Comparison of ENCODE assay signal across 1 cellular context in the genomic region with DNA sequence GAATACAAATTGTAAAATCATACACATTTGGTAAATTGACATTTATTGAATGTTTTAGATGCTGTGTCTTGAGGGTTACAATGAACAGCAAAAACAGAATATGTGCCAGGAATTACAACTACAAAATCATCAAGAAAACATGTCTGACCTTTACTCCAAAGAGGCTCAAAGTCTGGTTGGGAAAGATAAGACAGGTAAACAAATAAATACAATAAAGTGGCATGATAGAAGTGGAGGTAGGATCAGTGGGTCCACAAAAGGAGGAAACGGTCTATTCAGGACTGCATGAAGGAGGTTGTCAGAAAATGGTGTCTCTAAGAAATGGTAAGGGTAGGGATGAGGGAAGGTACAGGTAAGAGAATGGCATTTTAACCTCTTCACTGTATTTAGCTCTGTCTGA.
TF ChIP-seq lines count a peak whose summit lies in the region.

No MANE protein-coding gene starts in this region.

TF ChIP-seq in GM23338, 12 proteins besides CTCF, POLR2A, EP300 and RAD21 (continued from another document):
- TF ChIP-seq, protein P1, sequence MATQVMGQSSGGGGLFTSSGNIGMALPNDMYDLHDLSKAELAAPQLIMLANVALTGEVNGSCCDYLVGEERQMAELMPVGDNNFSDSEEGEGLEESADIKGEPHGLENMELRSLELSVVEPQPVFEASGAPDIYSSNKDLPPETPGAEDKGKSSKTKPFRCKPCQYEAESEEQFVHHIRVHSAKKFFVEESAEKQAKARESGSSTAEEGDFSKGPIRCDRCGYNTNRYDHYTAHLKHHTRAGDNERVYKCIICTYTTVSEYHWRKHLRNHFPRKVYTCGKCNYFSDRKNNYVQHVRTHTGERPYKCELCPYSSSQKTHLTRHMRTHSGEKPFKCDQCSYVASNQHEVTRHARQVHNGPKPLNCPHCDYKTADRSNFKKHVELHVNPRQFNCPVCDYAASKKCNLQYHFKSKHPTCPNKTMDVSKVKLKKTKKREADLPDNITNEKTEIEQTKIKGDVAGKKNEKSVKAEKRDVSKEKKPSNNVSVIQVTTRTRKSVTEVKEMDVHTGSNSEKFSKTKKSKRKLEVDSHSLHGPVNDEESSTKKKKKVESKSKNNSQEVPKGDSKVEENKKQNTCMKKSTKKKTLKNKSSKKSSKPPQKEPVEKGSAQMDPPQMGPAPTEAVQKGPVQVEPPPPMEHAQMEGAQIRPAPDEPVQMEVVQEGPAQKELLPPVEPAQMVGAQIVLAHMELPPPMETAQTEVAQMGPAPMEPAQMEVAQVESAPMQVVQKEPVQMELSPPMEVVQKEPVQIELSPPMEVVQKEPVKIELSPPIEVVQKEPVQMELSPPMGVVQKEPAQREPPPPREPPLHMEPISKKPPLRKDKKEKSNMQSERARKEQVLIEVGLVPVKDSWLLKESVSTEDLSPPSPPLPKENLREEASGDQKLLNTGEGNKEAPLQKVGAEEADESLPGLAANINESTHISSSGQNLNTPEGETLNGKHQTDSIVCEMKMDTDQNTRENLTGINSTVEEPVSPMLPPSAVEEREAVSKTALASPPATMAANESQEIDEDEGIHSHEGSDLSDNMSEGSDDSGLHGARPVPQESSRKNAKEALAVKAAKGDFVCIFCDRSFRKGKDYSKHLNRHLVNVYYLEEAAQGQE (IDR thresholded peaks at IDR 0.05; ENCODE audit: unreplicated experiment): no peak
- TF ChIP-seq ZNF114 (CRISPR knock-in tag; IDR thresholded peaks at IDR 0.05): no peak
- no peak for TF ChIP-seq ZNF331 (CRISPR knock-in tag; IDR thresholded peaks at IDR 0.05; ENCODE audit: low read depth)
- no peak for TF ChIP-seq POLR2AphosphoS5 (IDR thresholded peaks at IDR 0.05; ENCODE audit: low read depth)
- no peak for TF ChIP-seq CREB1 (CRISPR knock-in tag; IDR thresholded peaks at IDR 0.05; ENCODE audit: low read depth)
- TF ChIP-seq, protein P2, sequence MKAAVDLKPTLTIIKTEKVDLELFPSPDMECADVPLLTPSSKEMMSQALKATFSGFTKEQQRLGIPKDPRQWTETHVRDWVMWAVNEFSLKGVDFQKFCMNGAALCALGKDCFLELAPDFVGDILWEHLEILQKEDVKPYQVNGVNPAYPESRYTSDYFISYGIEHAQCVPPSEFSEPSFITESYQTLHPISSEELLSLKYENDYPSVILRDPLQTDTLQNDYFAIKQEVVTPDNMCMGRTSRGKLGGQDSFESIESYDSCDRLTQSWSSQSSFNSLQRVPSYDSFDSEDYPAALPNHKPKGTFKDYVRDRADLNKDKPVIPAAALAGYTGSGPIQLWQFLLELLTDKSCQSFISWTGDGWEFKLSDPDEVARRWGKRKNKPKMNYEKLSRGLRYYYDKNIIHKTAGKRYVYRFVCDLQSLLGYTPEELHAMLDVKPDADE (IDR thresholded peaks at IDR 0.05): no peak
- no peak for TF ChIP-seq EZH2 (IDR thresholded peaks at IDR 0.05; ENCODE audit: low read depth, unreplicated experiment)
- TF ChIP-seq, protein P3, sequence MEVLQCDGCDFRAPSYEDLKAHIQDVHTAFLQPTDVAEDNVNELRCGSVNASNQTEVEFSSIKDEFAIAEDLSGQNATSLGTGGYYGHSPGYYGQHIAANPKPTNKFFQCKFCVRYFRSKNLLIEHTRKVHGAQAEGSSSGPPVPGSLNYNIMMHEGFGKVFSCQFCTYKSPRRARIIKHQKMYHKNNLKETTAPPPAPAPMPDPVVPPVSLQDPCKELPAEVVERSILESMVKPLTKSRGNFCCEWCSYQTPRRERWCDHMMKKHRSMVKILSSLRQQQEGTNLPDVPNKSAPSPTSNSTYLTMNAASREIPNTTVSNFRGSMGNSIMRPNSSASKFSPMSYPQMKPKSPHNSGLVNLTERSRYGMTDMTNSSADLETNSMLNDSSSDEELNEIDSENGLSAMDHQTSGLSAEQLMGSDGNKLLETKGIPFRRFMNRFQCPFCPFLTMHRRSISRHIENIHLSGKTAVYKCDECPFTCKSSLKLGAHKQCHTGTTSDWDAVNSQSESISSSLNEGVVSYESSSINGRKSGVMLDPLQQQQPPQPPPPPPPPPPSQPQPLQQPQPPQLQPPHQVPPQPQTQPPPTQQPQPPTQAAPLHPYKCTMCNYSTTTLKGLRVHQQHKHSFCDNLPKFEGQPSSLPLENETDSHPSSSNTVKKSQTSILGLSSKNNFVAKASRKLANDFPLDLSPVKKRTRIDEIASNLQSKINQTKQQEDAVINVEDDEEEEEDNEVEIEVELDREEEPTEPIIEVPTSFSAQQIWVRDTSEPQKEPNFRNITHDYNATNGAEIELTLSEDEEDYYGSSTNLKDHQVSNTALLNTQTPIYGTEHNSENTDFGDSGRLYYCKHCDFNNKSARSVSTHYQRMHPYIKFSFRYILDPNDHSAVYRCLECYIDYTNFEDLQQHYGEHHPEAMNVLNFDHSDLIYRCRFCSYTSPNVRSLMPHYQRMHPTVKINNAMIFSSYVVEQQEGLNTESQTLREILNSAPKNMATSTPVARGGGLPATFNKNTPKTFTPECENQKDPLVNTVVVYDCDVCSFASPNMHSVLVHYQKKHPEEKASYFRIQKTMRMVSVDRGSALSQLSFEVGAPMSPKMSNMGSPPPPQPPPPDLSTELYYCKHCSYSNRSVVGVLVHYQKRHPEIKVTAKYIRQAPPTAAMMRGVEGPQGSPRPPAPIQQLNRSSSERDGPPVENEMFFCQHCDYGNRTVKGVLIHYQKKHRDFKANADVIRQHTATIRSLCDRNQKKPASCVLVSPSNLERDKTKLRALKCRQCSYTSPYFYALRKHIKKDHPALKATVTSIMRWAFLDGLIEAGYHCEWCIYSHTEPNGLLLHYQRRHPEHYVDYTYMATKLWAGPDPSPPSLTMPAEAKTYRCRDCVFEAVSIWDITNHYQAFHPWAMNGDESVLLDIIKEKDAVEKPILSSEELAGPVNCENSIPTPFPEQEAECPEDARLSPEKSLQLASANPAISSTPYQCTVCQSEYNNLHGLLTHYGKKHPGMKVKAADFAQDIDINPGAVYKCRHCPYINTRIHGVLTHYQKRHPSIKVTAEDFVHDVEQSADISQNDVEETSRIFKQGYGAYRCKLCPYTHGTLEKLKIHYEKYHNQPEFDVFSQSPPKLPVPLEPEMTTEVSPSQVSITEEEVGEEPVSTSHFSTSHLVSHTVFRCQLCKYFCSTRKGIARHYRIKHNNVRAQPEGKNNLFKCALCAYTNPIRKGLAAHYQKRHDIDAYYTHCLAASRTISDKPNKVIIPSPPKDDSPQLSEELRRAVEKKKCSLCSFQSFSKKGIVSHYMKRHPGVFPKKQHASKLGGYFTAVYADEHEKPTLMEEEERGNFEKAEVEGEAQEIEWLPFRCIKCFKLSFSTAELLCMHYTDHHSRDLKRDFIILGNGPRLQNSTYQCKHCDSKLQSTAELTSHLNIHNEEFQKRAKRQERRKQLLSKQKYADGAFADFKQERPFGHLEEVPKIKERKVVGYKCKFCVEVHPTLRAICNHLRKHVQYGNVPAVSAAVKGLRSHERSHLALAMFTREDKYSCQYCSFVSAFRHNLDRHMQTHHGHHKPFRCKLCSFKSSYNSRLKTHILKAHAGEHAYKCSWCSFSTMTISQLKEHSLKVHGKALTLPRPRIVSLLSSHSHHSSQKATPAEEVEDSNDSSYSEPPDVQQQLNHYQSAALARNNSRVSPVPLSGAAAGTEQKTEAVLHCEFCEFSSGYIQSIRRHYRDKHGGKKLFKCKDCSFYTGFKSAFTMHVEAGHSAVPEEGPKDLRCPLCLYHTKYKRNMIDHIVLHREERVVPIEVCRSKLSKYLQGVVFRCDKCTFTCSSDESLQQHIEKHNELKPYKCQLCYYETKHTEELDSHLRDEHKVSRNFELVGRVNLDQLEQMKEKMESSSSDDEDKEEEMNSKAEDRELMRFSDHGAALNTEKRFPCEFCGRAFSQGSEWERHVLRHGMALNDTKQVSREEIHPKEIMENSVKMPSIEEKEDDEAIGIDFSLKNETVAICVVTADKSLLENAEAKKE (CRISPR knock-in tag; IDR thresholded peaks at IDR 0.05): no peak
- TF ChIP-seq JUNB (IDR thresholded peaks at IDR 0.05; ENCODE audit: unreplicated experiment): no peak
- no peak for TF ChIP-seq EZH2phosphoT487 (IDR thresholded peaks at IDR 0.05; ENCODE audit: unreplicated experiment)
- TF ChIP-seq NANOG (IDR thresholded peaks at IDR 0.05; ENCODE audit: borderline replicate concordance): no peak
TF ChIP-seq in GM23338: peak in this region for 0.
